Comparison of ENCODE assay signal across 1 cellular context in the genomic region with DNA sequence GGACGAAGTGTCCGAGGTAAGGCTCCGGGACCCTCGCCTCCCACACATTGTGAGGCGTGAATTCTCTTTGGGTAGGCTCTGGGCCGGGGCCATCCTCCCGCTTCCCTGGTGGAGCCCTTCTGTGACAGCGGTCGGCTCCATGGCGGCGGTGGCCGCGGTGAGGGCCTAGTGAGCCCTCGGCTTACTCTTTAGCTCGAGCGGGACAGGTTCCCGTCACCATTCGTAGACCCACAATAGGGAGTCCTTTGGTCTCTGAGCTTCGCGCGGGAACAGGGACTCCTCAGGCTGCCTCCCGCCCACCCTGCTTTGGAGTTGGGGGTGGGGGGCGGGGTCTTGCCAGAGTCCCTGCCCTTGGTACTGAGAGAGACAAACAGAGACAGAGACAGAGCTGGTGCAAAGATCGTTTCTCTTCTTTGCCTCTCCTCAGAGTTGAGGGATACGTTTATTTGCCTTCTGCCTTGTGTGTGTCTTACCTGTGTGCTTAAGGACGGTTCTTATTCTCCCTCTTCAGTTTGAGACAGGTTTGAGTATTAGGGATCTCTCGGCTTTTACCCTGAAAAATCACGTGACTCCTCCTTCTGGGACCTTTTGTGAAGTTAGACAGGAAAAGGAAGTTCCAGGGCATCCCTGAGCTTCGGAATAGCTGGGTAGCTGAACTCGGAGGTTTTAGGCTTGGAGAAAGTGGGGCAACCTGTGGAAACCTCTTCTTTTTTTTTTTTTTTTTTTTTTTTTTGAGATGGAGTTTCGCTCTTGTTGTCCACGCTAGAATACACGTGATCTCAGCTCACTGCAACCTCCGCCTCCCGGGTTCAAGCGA.
TF ChIP-seq lines count a peak whose summit lies in the region.

No MANE protein-coding gene starts in this region.

TF ChIP-seq in K562, 482 proteins besides CTCF, POLR2A, EP300 and RAD21 (continued from another document and continues in another):
- TF ChIP-seq, protein P1, sequence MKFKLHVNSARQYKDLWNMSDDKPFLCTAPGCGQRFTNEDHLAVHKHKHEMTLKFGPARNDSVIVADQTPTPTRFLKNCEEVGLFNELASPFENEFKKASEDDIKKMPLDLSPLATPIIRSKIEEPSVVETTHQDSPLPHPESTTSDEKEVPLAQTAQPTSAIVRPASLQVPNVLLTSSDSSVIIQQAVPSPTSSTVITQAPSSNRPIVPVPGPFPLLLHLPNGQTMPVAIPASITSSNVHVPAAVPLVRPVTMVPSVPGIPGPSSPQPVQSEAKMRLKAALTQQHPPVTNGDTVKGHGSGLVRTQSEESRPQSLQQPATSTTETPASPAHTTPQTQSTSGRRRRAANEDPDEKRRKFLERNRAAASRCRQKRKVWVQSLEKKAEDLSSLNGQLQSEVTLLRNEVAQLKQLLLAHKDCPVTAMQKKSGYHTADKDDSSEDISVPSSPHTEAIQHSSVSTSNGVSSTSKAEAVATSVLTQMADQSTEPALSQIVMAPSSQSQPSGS (CRISPR knock-in tag; IDR thresholded peaks at IDR 0.05): 0 out of 2 replicates have a peak, but pooled peaks have one; percentile 30
- no peak for TF ChIP-seq SUPT5H (IDR thresholded peaks at IDR 0.05)
- no peak for TF ChIP-seq ZNF764 (CRISPR knock-in tag; IDR thresholded peaks at IDR 0.05; ENCODE audit: low read depth)
- TF ChIP-seq, protein P2, sequence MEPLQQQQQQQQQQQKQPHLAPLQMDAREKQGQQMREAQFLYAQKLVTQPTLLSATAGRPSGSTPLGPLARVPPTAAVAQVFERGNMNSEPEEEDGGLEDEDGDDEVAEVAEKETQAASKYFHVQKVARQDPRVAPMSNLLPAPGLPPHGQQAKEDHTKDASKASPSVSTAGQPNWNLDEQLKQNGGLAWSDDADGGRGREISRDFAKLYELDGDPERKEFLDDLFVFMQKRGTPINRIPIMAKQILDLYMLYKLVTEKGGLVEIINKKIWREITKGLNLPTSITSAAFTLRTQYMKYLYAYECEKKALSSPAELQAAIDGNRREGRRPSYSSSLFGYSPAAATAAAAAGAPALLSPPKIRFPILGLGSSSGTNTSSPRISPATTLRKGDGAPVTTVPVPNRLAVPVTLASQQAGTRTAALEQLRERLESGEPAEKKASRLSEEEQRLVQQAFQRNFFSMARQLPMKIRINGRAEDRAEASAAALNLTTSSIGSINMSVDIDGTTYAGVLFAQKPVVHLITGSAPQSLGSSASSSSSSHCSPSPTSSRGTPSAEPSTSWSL (CRISPR knock-in tag; IDR thresholded peaks at IDR 0.05; ENCODE audit: borderline replicate concordance): no peak
- no peak for TF ChIP-seq DACH1 (IDR thresholded peaks at IDR 0.05; ENCODE audit: partially characterized antibody)
- no peak for TF ChIP-seq HDGF (IDR thresholded peaks at IDR 0.05)
- TF ChIP-seq KLF10 (CRISPR knock-in tag; IDR thresholded peaks at IDR 0.05): no peak
- peak; percentile 72; the same call in 1 of the 2 replicates for TF ChIP-seq KLF13 (tag; IDR thresholded peaks at IDR 0.05; ENCODE audit: borderline replicate concordance, low read depth)
- TF ChIP-seq, protein P3, sequence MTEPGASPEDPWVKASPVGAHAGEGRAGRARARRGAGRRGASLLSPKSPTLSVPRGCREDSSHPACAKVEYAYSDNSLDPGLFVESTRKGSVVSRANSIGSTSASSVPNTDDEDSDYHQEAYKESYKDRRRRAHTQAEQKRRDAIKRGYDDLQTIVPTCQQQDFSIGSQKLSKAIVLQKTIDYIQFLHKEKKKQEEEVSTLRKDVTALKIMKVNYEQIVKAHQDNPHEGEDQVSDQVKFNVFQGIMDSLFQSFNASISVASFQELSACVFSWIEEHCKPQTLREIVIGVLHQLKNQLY (CRISPR knock-in tag; conservative IDR thresholded peaks at IDR 0.05): 0 out of 4 replicates have a peak, but pooled peaks of 1 of the 2 experiments have one; percentile 41
- peak; percentile 74 for TF ChIP-seq EGR1 (conservative IDR thresholded peaks at IDR 0.05)
- no peak for TF ChIP-seq ZFP1 (CRISPR knock-in tag; IDR thresholded peaks at IDR 0.05)
- TF ChIP-seq, protein P4, sequence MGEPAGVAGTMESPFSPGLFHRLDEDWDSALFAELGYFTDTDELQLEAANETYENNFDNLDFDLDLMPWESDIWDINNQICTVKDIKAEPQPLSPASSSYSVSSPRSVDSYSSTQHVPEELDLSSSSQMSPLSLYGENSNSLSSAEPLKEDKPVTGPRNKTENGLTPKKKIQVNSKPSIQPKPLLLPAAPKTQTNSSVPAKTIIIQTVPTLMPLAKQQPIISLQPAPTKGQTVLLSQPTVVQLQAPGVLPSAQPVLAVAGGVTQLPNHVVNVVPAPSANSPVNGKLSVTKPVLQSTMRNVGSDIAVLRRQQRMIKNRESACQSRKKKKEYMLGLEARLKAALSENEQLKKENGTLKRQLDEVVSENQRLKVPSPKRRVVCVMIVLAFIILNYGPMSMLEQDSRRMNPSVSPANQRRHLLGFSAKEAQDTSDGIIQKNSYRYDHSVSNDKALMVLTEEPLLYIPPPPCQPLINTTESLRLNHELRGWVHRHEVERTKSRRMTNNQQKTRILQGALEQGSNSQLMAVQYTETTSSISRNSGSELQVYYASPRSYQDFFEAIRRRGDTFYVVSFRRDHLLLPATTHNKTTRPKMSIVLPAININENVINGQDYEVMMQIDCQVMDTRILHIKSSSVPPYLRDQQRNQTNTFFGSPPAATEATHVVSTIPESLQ (CRISPR knock-in tag; IDR thresholded peaks at IDR 0.05): 0 out of 2 replicates have a peak, but pooled peaks have one; percentile 15
- no peak for TF ChIP-seq RBM17 (IDR thresholded peaks at IDR 0.05; ENCODE audit: borderline replicate concordance, low read depth, low read length)
- no peak for TF ChIP-seq CBX3 (IDR thresholded peaks at IDR 0.05; ENCODE audit: borderline replicate concordance in 1 of 2, low read length in 2 of 2)
- peak; percentile 43; the same call in 1 of the 2 replicates for TF ChIP-seq NR2C1 (IDR thresholded peaks at IDR 0.05)
- no peak for TF ChIP-seq NR2C1 (tag; IDR thresholded peaks at IDR 0.05)
- no peak for TF ChIP-seq CEBPG (CRISPR knock-in tag; IDR thresholded peaks at IDR 0.05)
- TF ChIP-seq CEBPG (tag; conservative IDR thresholded peaks at IDR 0.05 in 1 of 2, IDR thresholded peaks at IDR 0.05 in 1 of 2): no peak
- no peak for TF ChIP-seq ZNF354B (CRISPR knock-in tag; IDR thresholded peaks at IDR 0.05)
- TF ChIP-seq E2F3 (CRISPR knock-in tag; IDR thresholded peaks at IDR 0.05): peak; percentile 68; the same call in 1 of the 2 replicates
- TF ChIP-seq BCL6 (CRISPR knock-in tag; IDR thresholded peaks at IDR 0.05): no peak
- no peak for TF ChIP-seq NCOA4 (IDR thresholded peaks at IDR 0.05; ENCODE audit: partially characterized antibody)
- no peak for TF ChIP-seq GATA2 (CRISPR knock-in tag; IDR thresholded peaks at IDR 0.05)
- no peak for TF ChIP-seq CBX2 (IDR thresholded peaks at IDR 0.05; ENCODE audit: insufficient read depth, low read length, poor library complexity, severe bottlenecking)
- TF ChIP-seq, protein P5, sequence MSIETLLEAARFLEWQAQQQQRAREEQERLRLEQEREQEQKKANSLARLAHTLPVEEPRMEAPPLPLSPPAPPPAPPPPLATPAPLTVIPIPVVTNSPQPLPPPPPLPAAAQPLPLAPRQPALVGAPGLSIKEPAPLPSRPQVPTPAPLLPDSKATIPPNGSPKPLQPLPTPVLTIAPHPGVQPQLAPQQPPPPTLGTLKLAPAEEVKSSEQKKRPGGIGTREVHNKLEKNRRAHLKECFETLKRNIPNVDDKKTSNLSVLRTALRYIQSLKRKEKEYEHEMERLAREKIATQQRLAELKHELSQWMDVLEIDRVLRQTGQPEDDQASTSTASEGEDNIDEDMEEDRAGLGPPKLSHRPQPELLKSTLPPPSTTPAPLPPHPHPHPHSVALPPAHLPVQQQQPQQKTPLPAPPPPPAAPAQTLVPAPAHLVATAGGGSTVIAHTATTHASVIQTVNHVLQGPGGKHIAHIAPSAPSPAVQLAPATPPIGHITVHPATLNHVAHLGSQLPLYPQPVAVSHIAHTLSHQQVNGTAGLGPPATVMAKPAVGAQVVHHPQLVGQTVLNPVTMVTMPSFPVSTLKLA (conservative IDR thresholded peaks at IDR 0.05): peak; percentile 68 to 72; a peak in 3 of 4 replicates
- no peak for TF ChIP-seq IFI16 (CRISPR knock-in tag; IDR thresholded peaks at IDR 0.05)
- TF ChIP-seq KDM4B (IDR thresholded peaks at IDR 0.05; ENCODE audit: borderline replicate concordance in 2 of 2, low read depth in 1 of 2): no peak
- no peak for TF ChIP-seq ZNF174 (CRISPR knock-in tag; IDR thresholded peaks at IDR 0.05)
- no peak for TF ChIP-seq TEAD4 (IDR thresholded peaks at IDR 0.05; ENCODE audit: low read length)
- no peak for TF ChIP-seq TEAD4 (CRISPR knock-in tag; IDR thresholded peaks at IDR 0.05; ENCODE audit: borderline replicate concordance)
- 0 out of 2 replicates have a peak, but pooled peaks have one; percentile 18 for TF ChIP-seq NR2F6 (CRISPR knock-in tag; IDR thresholded peaks at IDR 0.05)
- TF ChIP-seq HSF4 (CRISPR knock-in tag; IDR thresholded peaks at IDR 0.05; ENCODE audit: borderline replicate concordance): no peak
- TF ChIP-seq NFIC (IDR thresholded peaks at IDR 0.05): no peak
- TF ChIP-seq, protein P6, sequence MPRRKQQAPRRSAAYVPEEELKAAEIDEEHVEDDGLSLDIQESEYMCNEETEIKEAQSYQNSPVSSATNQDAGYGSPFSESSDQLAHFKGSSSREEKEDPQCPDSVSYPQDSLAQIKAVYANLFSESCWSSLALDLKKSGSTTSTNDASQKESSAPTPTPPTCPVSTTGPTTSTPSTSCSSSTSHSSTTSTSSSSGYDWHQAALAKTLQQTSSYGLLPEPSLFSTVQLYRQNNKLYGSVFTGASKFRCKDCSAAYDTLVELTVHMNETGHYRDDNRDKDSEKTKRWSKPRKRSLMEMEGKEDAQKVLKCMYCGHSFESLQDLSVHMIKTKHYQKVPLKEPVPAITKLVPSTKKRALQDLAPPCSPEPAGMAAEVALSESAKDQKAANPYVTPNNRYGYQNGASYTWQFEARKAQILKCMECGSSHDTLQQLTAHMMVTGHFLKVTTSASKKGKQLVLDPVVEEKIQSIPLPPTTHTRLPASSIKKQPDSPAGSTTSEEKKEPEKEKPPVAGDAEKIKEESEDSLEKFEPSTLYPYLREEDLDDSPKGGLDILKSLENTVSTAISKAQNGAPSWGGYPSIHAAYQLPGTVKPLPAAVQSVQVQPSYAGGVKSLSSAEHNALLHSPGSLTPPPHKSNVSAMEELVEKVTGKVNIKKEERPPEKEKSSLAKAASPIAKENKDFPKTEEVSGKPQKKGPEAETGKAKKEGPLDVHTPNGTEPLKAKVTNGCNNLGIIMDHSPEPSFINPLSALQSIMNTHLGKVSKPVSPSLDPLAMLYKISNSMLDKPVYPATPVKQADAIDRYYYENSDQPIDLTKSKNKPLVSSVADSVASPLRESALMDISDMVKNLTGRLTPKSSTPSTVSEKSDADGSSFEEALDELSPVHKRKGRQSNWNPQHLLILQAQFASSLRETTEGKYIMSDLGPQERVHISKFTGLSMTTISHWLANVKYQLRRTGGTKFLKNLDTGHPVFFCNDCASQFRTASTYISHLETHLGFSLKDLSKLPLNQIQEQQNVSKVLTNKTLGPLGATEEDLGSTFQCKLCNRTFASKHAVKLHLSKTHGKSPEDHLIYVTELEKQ (CRISPR knock-in tag; IDR thresholded peaks at IDR 0.05): no peak
- TF ChIP-seq ARHGAP35 (IDR thresholded peaks at IDR 0.05; ENCODE audit: partially characterized antibody): no peak
- no peak for TF ChIP-seq MYNN (IDR thresholded peaks at IDR 0.05)
- TF ChIP-seq MYNN (CRISPR knock-in tag; IDR thresholded peaks at IDR 0.05): no peak
- no peak for TF ChIP-seq BCOR (IDR thresholded peaks at IDR 0.05)
- TF ChIP-seq, protein P7, sequence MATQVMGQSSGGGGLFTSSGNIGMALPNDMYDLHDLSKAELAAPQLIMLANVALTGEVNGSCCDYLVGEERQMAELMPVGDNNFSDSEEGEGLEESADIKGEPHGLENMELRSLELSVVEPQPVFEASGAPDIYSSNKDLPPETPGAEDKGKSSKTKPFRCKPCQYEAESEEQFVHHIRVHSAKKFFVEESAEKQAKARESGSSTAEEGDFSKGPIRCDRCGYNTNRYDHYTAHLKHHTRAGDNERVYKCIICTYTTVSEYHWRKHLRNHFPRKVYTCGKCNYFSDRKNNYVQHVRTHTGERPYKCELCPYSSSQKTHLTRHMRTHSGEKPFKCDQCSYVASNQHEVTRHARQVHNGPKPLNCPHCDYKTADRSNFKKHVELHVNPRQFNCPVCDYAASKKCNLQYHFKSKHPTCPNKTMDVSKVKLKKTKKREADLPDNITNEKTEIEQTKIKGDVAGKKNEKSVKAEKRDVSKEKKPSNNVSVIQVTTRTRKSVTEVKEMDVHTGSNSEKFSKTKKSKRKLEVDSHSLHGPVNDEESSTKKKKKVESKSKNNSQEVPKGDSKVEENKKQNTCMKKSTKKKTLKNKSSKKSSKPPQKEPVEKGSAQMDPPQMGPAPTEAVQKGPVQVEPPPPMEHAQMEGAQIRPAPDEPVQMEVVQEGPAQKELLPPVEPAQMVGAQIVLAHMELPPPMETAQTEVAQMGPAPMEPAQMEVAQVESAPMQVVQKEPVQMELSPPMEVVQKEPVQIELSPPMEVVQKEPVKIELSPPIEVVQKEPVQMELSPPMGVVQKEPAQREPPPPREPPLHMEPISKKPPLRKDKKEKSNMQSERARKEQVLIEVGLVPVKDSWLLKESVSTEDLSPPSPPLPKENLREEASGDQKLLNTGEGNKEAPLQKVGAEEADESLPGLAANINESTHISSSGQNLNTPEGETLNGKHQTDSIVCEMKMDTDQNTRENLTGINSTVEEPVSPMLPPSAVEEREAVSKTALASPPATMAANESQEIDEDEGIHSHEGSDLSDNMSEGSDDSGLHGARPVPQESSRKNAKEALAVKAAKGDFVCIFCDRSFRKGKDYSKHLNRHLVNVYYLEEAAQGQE (CRISPR knock-in tag; IDR thresholded peaks at IDR 0.05; ENCODE audit: low read depth): peak; percentile 89
- TF ChIP-seq, protein P8, sequence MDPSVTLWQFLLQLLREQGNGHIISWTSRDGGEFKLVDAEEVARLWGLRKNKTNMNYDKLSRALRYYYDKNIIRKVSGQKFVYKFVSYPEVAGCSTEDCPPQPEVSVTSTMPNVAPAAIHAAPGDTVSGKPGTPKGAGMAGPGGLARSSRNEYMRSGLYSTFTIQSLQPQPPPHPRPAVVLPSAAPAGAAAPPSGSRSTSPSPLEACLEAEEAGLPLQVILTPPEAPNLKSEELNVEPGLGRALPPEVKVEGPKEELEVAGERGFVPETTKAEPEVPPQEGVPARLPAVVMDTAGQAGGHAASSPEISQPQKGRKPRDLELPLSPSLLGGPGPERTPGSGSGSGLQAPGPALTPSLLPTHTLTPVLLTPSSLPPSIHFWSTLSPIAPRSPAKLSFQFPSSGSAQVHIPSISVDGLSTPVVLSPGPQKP (CRISPR knock-in tag; IDR thresholded peaks at IDR 0.05): no peak
- no peak for TF ChIP-seq RFX1 (IDR thresholded peaks at IDR 0.05)
- 0 out of 2 replicates have a peak, but pooled peaks have one; percentile 69 for TF ChIP-seq FOXK1 (CRISPR knock-in tag; IDR thresholded peaks at IDR 0.05; ENCODE audit: borderline replicate concordance)
